Comparison of ENCODE assay signal across 11 cellular contexts in genomic region chr2:103252781-103253180, GRCh38.
"Had no signal": no experiment of that assay in that cellular context is flagged by ENCODE, and none has a peak within 500 bp of the region (broad histone marks: within the 10 kb centered on the region; RNA-seq: fewer than 3 reads in every experiment).

No MANE protein-coding gene starts in this region.

- FAIRE-seq: H1, H54 had no signal

- H3K4me2 ChIP-seq: GM23338 had no signal

- H3K4me3 ChIP-seq: GM23248, GM23338, HAP-1 had no signal

- ATAC-seq: GM23338, HCT116 had no signal

- H3K9me3 ChIP-seq: HAP-1 had no signal

- H3K9ac ChIP-seq: GM23248 had no signal

- H3K4me1 ChIP-seq: HAP-1 had no signal

- DNase-seq: GM23248, GOT3, H7, H9, HCEC 1CT, HFFc6 had no signal

- H3K27ac Mint-ChIP-seq: GM23338, H9, HFFc6 had no signal

- H3K36me3 ChIP-seq: HAP-1 had no signal

- H3K27ac ChIP-seq: GM23248 had no signal

- H3K4me3 Mint-ChIP-seq: GM23338, H9, HFFc6 had no signal
